ENCODE assay signal across 8 cellular contexts in the genomic region with DNA sequence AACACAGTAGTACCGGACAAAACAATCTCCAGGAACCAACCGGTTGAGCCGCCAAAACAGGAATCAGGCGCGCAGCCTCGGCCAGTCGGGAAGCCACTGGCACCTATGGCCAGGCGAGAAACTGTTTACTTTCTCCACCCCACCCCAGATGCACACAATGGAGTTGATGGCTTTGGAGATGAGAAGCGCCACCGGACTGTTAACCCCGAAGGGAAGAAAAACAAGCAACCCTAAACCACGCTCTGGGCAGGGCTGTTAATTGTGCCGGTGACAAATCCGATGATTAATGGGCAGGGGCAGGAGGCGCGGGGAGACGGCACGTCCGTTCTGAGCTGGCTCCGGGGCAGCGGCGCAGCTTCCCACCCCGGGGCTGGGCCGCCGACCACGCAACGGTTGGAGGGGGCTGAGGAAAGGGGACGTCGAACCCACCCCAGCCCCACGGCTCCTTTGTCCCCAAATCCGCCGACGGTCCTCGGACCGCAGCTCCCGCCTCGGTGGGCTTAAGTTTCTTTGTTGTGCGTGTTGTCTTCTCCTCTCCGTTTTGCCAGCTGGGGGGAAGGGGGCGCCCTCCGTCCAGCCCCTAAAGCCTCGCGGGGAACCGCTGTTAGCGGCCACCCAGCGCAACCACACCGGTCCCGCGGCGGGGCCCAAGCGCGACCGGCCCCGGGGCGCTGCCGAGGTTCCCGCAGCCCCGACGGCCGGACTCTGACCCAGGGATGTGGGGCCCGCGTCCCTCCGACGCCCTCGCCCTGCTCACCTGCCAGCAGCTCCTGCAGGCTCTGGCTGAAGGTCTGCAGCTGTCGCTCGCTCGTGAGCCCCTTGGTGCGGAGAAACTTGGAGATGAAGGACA. TPM values are rescaled to one million over a fixed set of nuclear protein-coding genes. Genes with fewer than 3 reads are reported as not detected.
DNase-seq lines count a peak whose midpoint lies in the region; ATAC-seq and TF ChIP-seq lines count a peak whose summit lies in the region.

No MANE protein-coding gene starts in this region.

- peak overlapping the region; percentile 99 to 100 for H3K27ac ChIP-seq in ascending aorta
- H3K27ac ChIP-seq in gastrocnemius medialis = peak overlapping the region; percentile 97 to 99 (median 98)

- peak overlapping the region; percentile 94 to 95 for H3K4me3 ChIP-seq in ascending aorta
- H3K4me3 ChIP-seq in iPS-11a (ENCODE audit: low read depth, low read length) = peak overlapping the region; percentile 94
- H3K4me3 ChIP-seq in gastrocnemius medialis = peak overlapping the region; percentile 89 to 98 (median 94)

- H3K36me3 ChIP-seq in ascending aorta (peaks cover 0 to 28% of the 10 kb centered on the region in 2 donors), gastrocnemius medialis (peaks cover 0 to 24% of the 10 kb centered on the region in 2 donors)

- peak overlapping the region; percentile 99 for H3K4me3 Mint-ChIP-seq in T-helper 17 cell

- peak; percentile 25 to 59 for DNase-seq in NCI-H446 (lab: John Stamatoyannopoulos, UW)
- no peak for DNase-seq in NCI-H446 treated with DMSO at 0.1 percent for 48 hours (lab: John Stamatoyannopoulos, UW)
- peak; percentile 71 for DNase-seq in LHCN-M2 (ENCODE audit: low read depth)
- DNase-seq in T-helper 17 cell = peak; percentile 15 to 40 (median 30)
- peak in 1 of 2 donors; percentile 75 for DNase-seq in ascending aorta (ENCODE audit: low spot score in 2 of 2)
- DNase-seq in gastrocnemius medialis = peak; percentile 28 to 33

- TF ChIP-seq CTCF in ascending aorta (IDR thresholded peaks at IDR 0.05) (no peak), gastrocnemius medialis (IDR thresholded peaks at IDR 0.05 in 4 of 5, conservative IDR thresholded peaks at IDR 0.05 in 1 of 5) (no peak)

- peak overlapping the region; percentile 99 for H3K27ac Mint-ChIP-seq in T-helper 17 cell

- H3K9me3 ChIP-seq in T-helper 17 cell (ENCODE audit: control insufficient read depth, low read length, poor library complexity, severe bottlenecking) = peaks cover 10% of the 10 kb centered on the region
- H3K9me3 ChIP-seq in ascending aorta = no peaks in the 10 kb centered on the region
- H3K9me3 ChIP-seq in gastrocnemius medialis = no peaks in the 10 kb centered on the region

- ATAC-seq in T-helper 17 cell = no peak
- ATAC-seq in gastrocnemius medialis = peak; percentile 16 to 31
- no peak for ATAC-seq in GM18868 (IDR thresholded peaks at IDR 0.05; ENCODE audit: unreplicated experiment)

- TF ChIP-seq POLR2A in gastrocnemius medialis (IDR thresholded peaks at IDR 0.05) = peak in 1 of 2 donors; percentile 0

- in situ Hi-C loops in gastrocnemius medialis (cut with MboI; ENCODE audit: low sequenced_read_pairs in 4 of 4) = loop anchor here (5.0 to 25.0 kb wide), 4 partner anchors 333 to 427 kb away; no protein-coding TSS in a partner anchor

- intact Hi-C loops in ascending aorta (cut with DNase I) (loop anchor here (2.0 to 5.0 kb wide), 9 partner anchors 84 to 782 kb away; a partner anchor contains a TSS), gastrocnemius medialis (cut with DNase I; ENCODE audit: low total_unique reads) (loop anchor here (5.0 to 10.0 kb wide), 8 partner anchors 68 to 763 kb away; no protein-coding TSS in a partner anchor)

- peaks cover 21% of the 10 kb centered on the region for H3K36me3 Mint-ChIP-seq in T-helper 17 cell (ENCODE audit: low read depth)

- no peaks in the 10 kb centered on the region for H3K27me3 ChIP-seq in ascending aorta
- no peaks in the 10 kb centered on the region for H3K27me3 ChIP-seq in gastrocnemius medialis

- no peaks in the 10 kb centered on the region for H3K27me3 Mint-ChIP-seq in T-helper 17 cell

- H3K4me1 Mint-ChIP-seq in T-helper 17 cell = peaks cover 34% of the 10 kb centered on the region

- H3K4me1 ChIP-seq in ascending aorta (peaks cover 0 to 2% of the 10 kb centered on the region in 2 donors), gastrocnemius medialis (peaks cover 28 to 32% of the 10 kb centered on the region in 2 donors)

RNA-seq across cellular contexts. Expression of a gene that starts 0.8 kb away (rescaled TPM):
- total RNA-seq in LHCN-M2 (2014; rRNA removed) = 14.6 and 17.5 TPM in 2 replicates
- polyA plus RNA-seq in LHCN-M2 (2012) = 16.9 TPM
- 1,000 to 10,000 TPM; 1,109 to 1,137 TPM for total RNA-seq in T-helper 17 cell
- total RNA-seq in ascending aorta = 17.3 TPM
- 10 to 100 TPM; 12.5 to 33.1 (median 16.5) TPM for total RNA-seq in gastrocnemius medialis

Comparison
In these comparisons a context has a peak if more than half of its experiments do, and no peak if none do; other contexts are left out.
1. ATAC-seq: peak in gastrocnemius medialis (2 of 2); none in T-helper 17 cell (single experiment) and GM18868 (single experiment).
2. RNA of a gene that starts 0.8 kb away (total RNA-seq): 1,109 to 1,137 TPM in T-helper 17 cell; 12.5 to 33.1 TPM in gastrocnemius medialis, 14.6 to 17.5 TPM in LHCN-M2 and 17.3 TPM in ascending aorta (single experiment); every median in the first group is over 10 times any median in the second.
3. Peak in every context shown above with its lines, with median percentiles within 50 percentile points of each other: H3K4me3 ChIP-seq.